ENCODE assay signal across 12 cellular contexts in genomic region chr14:95256011-95256775, GRCh38.
A peak's percentile ranks its signal among the peaks of the same experiment; 100 is the strongest.
DNase-seq lines count a peak whose midpoint lies in the region; ATAC-seq, FAIRE-seq and TF ChIP-seq lines count a peak whose summit lies in the region.
"Had no signal": no experiment of that assay in that cellular context is flagged by ENCODE, and none has a peak within 500 bp of the region (broad histone marks: within the 10 kb centered on the region; RNA-seq: fewer than 3 reads in every experiment).

No MANE protein-coding gene starts in this region.

- H3K9me3 Mint-ChIP-seq in astrocyte (ENCODE audit: unreplicated experiment) = peaks cover 5% of the 10 kb centered on the region
- H3K9me3 Mint-ChIP-seq: CD4-positive, CD25-positive, alpha-beta regulatory T cell had no signal

- TF ChIP-seq CTCF in astrocyte (IDR thresholded peaks at IDR 0.05; ENCODE audit: insufficient read depth, low read depth, low read length) = no peak

- H3K36me3 Mint-ChIP-seq in astrocyte (ENCODE audit: low read depth, unreplicated experiment) = no peaks in the 10 kb centered on the region
- H3K36me3 Mint-ChIP-seq: CD4-positive, CD25-positive, alpha-beta regulatory T cell had no signal

- H3K79me2 ChIP-seq in astrocyte (ENCODE audit: insufficient read depth, low read length) = no peaks in the 10 kb centered on the region

- H3K9ac ChIP-seq in astrocyte (ENCODE audit: low read length) = no peak overlapping the region

- no peak overlapping the region for H3K4me3 Mint-ChIP-seq in astrocyte (ENCODE audit: unreplicated experiment)
- H3K4me3 Mint-ChIP-seq: CD4-positive, CD25-positive, alpha-beta regulatory T cell had no signal

- peaks cover 31% of the 10 kb centered on the region for H3K4me1 Mint-ChIP-seq in astrocyte (ENCODE audit: low read depth, unreplicated experiment)
- H3K4me1 Mint-ChIP-seq: CD4-positive, CD25-positive, alpha-beta regulatory T cell had no signal

- no peaks in the 10 kb centered on the region for H3K36me3 ChIP-seq in astrocyte (ENCODE audit: insufficient read depth, low read length)
- H3K36me3 ChIP-seq: adrenal gland, upper lobe of left lung had no signal

- ATAC-seq in HG03045 (IDR thresholded peaks at IDR 0.05; ENCODE audit: unreplicated experiment) (no peak), SK-N-SH treated with all-trans-retinoic acid at 6 μM for 48 hours (no peak), GM18907 (IDR thresholded peaks at IDR 0.05; ENCODE audit: unreplicated experiment) (no peak)

- peak overlapping the region; percentile 8 for H2AFZ ChIP-seq in astrocyte (ENCODE audit: low read depth, low read length)

- peak overlapping the region; percentile 53 for H3K4me2 ChIP-seq in astrocyte (ENCODE audit: low read length)

- no peak overlapping the region for H3K27ac ChIP-seq in astrocyte (ENCODE audit: low read depth, low read length)
- H3K27ac ChIP-seq: adrenal gland, upper lobe of left lung had no signal

- peaks cover 2% of the 10 kb centered on the region for H3K27me3 Mint-ChIP-seq in astrocyte (ENCODE audit: low read depth, unreplicated experiment)
- H3K27me3 Mint-ChIP-seq: CD4-positive, CD25-positive, alpha-beta regulatory T cell had no signal

- no peaks in the 10 kb centered on the region for H3K27me3 ChIP-seq in astrocyte (ENCODE audit: insufficient read depth, low read length)
- H3K27me3 ChIP-seq: adrenal gland, upper lobe of left lung had no signal

- FAIRE-seq in astrocyte (lab: Jason Lieb, UNC) = no peak

- DNase-seq in COR-L47 (lab: John Stamatoyannopoulos, UW) (peak; percentile 97), NCI-H1417 treated with DMSO at 0.1 percent for 48 hours (lab: John Stamatoyannopoulos, UW) (peak; percentile 85), astrocyte (ENCODE audit: low read depth) (no peak), left kidney (ENCODE audit: low read depth, low spot score) (peak; percentile 87)
- no peak for DNase-seq in stimulated activated CD4-positive, alpha-beta T cell treated with anti-CD3 and anti-CD28 coated beads, Interleukin-12 subunit alpha, Interleukin-12 subunit beta, amount 100 ng/mL, for 4 hours
- DNase-seq: activated CD4-positive, alpha-beta T cell treated with anti-CD3 and anti-CD28 coated beads, Interleukin-2, amount 50 U/mL, for 1 hour had no signal

- no peaks in the 10 kb centered on the region for H4K20me1 ChIP-seq in astrocyte (ENCODE audit: insufficient read depth, low read length)

- H3K9me3 ChIP-seq in astrocyte (ENCODE audit: insufficient read depth, low read depth, low read length) = no peaks in the 10 kb centered on the region
- H3K9me3 ChIP-seq: adrenal gland, upper lobe of left lung had no signal

- peak overlapping the region; percentile 20 for H3K27ac Mint-ChIP-seq in astrocyte (ENCODE audit: unreplicated experiment)
- H3K27ac Mint-ChIP-seq: CD4-positive, CD25-positive, alpha-beta regulatory T cell had no signal

- H3K4me1 ChIP-seq in astrocyte (ENCODE audit: insufficient read depth, low read length) = peaks cover 24% of the 10 kb centered on the region
- H3K4me1 ChIP-seq: adrenal gland had no signal

- H3K4me3 ChIP-seq in astrocyte (ENCODE audit: insufficient read depth, low read depth, low read length) = no peak overlapping the region
- H3K4me3 ChIP-seq: adrenal gland, upper lobe of left lung had no signal

TF ChIP-seq in SK-N-SH treated with all-trans-retinoic acid at 6 μM for 48 hours, 23 proteins besides CTCF, POLR2A, EP300 and RAD21:
- TF ChIP-seq, protein P1, sequence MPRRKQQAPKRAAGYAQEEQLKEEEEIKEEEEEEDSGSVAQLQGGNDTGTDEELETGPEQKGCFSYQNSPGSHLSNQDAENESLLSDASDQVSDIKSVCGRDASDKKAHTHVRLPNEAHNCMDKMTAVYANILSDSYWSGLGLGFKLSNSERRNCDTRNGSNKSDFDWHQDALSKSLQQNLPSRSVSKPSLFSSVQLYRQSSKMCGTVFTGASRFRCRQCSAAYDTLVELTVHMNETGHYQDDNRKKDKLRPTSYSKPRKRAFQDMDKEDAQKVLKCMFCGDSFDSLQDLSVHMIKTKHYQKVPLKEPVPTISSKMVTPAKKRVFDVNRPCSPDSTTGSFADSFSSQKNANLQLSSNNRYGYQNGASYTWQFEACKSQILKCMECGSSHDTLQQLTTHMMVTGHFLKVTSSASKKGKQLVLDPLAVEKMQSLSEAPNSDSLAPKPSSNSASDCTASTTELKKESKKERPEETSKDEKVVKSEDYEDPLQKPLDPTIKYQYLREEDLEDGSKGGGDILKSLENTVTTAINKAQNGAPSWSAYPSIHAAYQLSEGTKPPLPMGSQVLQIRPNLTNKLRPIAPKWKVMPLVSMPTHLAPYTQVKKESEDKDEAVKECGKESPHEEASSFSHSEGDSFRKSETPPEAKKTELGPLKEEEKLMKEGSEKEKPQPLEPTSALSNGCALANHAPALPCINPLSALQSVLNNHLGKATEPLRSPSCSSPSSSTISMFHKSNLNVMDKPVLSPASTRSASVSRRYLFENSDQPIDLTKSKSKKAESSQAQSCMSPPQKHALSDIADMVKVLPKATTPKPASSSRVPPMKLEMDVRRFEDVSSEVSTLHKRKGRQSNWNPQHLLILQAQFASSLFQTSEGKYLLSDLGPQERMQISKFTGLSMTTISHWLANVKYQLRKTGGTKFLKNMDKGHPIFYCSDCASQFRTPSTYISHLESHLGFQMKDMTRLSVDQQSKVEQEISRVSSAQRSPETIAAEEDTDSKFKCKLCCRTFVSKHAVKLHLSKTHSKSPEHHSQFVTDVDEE (CRISPR knock-in tag; IDR thresholded peaks at IDR 0.05) = no peak

Comparison
In these comparisons a context has a peak if more than half of its experiments do, and no peak if none do; other contexts are left out.
1. DNase-seq: peak in COR-L47 (single experiment), NCI-H1417 treated with DMSO at 0.1 percent for 48 hours (single experiment) and left kidney (single experiment); none in astrocyte (single experiment) and stimulated activated CD4-positive, alpha-beta T cell treated with anti-CD3 and anti-CD28 coated beads, Interleukin-12 subunit alpha, Interleukin-12 subunit beta, amount 100 ng/mL, for 4 hours (single experiment).